ENCODE assay signal across 1 cellular context in genomic region chr17:64384253-64385186, GRCh38.
TF ChIP-seq lines count a peak whose summit lies in the region.

No MANE protein-coding gene starts in this region.

TF ChIP-seq in HepG2, 621 proteins besides CTCF, POLR2A, EP300 and RAD21 (continued from another document and continues in another):
- TF ChIP-seq TFAP4 (IDR thresholded peaks at IDR 0.05; ENCODE audit: borderline replicate concordance, low read depth): no peak
- TF ChIP-seq POGK (CRISPR knock-in tag; conservative IDR thresholded peaks at IDR 0.05): no peak
- no peak for TF ChIP-seq CAMTA2 (CRISPR knock-in tag; IDR thresholded peaks at IDR 0.05; ENCODE audit: borderline replicate concordance)
- TF ChIP-seq SOX13 (IDR thresholded peaks at IDR 0.05): no peak
- TF ChIP-seq SOX13 (CRISPR knock-in tag; conservative IDR thresholded peaks at IDR 0.05 in 1 of 2, IDR thresholded peaks at IDR 0.05 in 1 of 2): peak in 1 of 2 experiments; percentile 50; a peak in 2 of 4 replicates
- TF ChIP-seq HDAC6 (IDR thresholded peaks at IDR 0.05; ENCODE audit: low read depth, low read length): no peak
- peak; percentile 84 for TF ChIP-seq GTF3A (CRISPR knock-in tag; conservative IDR thresholded peaks at IDR 0.05)
- TF ChIP-seq ZSCAN31 (CRISPR knock-in tag; IDR thresholded peaks at IDR 0.05; ENCODE audit: low read depth): no peak
- no peak for TF ChIP-seq ZNF773 (CRISPR knock-in tag; IDR thresholded peaks at IDR 0.05; ENCODE audit: borderline replicate concordance)
- peak; percentile 77 for TF ChIP-seq CHD4 (IDR thresholded peaks at IDR 0.05; ENCODE audit: borderline replicate concordance, low read length)
- TF ChIP-seq, protein P1, sequence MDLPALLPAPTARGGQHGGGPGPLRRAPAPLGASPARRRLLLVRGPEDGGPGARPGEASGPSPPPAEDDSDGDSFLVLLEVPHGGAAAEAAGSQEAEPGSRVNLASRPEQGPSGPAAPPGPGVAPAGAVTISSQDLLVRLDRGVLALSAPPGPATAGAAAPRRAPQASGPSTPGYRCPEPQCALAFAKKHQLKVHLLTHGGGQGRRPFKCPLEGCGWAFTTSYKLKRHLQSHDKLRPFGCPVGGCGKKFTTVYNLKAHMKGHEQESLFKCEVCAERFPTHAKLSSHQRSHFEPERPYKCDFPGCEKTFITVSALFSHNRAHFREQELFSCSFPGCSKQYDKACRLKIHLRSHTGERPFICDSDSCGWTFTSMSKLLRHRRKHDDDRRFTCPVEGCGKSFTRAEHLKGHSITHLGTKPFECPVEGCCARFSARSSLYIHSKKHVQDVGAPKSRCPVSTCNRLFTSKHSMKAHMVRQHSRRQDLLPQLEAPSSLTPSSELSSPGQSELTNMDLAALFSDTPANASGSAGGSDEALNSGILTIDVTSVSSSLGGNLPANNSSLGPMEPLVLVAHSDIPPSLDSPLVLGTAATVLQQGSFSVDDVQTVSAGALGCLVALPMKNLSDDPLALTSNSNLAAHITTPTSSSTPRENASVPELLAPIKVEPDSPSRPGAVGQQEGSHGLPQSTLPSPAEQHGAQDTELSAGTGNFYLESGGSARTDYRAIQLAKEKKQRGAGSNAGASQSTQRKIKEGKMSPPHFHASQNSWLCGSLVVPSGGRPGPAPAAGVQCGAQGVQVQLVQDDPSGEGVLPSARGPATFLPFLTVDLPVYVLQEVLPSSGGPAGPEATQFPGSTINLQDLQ (CRISPR knock-in tag; IDR thresholded peaks at IDR 0.05): no peak
- no peak for TF ChIP-seq ZFP36 (IDR thresholded peaks at IDR 0.05; ENCODE audit: borderline replicate concordance, low read depth, low read length, partially characterized antibody)
- no peak for TF ChIP-seq ZNF431 (CRISPR knock-in tag; IDR thresholded peaks at IDR 0.05; ENCODE audit: borderline replicate concordance, low read depth)
- peak; percentile 74; the same call in 1 of the 2 replicates for TF ChIP-seq SSRP1 (CRISPR knock-in tag; IDR thresholded peaks at IDR 0.05)
- TF ChIP-seq ZNF737 (CRISPR knock-in tag; IDR thresholded peaks at IDR 0.05; ENCODE audit: borderline replicate concordance): no peak
- TF ChIP-seq GABPB1 (CRISPR knock-in tag; IDR thresholded peaks at IDR 0.05): no peak
- TF ChIP-seq CREB1 (IDR thresholded peaks at IDR 0.05): no peak
- TF ChIP-seq CREB1 (CRISPR knock-in tag; IDR thresholded peaks at IDR 0.05): peak; percentile 14; the same call in 1 of the 2 replicates
- no peak for TF ChIP-seq KAT7 (CRISPR knock-in tag; IDR thresholded peaks at IDR 0.05; ENCODE audit: borderline replicate concordance)
- no peak for TF ChIP-seq ZNF234 (CRISPR knock-in tag; conservative IDR thresholded peaks at IDR 0.05)
- TF ChIP-seq, protein P2, sequence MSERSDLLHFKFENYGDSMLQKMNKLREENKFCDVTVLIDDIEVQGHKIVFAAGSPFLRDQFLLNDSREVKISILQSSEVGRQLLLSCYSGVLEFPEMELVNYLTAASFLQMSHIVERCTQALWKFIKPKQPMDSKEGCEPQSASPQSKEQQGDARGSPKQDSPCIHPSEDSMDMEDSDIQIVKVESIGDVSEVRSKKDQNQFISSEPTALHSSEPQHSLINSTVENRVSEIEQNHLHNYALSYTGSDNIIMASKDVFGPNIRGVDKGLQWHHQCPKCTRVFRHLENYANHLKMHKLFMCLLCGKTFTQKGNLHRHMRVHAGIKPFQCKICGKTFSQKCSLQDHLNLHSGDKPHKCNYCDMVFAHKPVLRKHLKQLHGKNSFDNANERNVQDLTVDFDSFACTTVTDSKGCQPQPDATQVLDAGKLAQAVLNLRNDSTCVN (CRISPR knock-in tag; IDR thresholded peaks at IDR 0.05; ENCODE audit: borderline replicate concordance): no peak
- TF ChIP-seq PHF20 (CRISPR knock-in tag; IDR thresholded peaks at IDR 0.05): no peak
- TF ChIP-seq ZNF616 (CRISPR knock-in tag; IDR thresholded peaks at IDR 0.05; ENCODE audit: low read depth): no peak
- TF ChIP-seq ZNF354B (CRISPR knock-in tag; IDR thresholded peaks at IDR 0.05): no peak
- TF ChIP-seq ZNF781 (CRISPR knock-in tag; IDR thresholded peaks at IDR 0.05; ENCODE audit: borderline replicate concordance, not compliant biosample characterization): peak; percentile 76
- TF ChIP-seq, protein P3, sequence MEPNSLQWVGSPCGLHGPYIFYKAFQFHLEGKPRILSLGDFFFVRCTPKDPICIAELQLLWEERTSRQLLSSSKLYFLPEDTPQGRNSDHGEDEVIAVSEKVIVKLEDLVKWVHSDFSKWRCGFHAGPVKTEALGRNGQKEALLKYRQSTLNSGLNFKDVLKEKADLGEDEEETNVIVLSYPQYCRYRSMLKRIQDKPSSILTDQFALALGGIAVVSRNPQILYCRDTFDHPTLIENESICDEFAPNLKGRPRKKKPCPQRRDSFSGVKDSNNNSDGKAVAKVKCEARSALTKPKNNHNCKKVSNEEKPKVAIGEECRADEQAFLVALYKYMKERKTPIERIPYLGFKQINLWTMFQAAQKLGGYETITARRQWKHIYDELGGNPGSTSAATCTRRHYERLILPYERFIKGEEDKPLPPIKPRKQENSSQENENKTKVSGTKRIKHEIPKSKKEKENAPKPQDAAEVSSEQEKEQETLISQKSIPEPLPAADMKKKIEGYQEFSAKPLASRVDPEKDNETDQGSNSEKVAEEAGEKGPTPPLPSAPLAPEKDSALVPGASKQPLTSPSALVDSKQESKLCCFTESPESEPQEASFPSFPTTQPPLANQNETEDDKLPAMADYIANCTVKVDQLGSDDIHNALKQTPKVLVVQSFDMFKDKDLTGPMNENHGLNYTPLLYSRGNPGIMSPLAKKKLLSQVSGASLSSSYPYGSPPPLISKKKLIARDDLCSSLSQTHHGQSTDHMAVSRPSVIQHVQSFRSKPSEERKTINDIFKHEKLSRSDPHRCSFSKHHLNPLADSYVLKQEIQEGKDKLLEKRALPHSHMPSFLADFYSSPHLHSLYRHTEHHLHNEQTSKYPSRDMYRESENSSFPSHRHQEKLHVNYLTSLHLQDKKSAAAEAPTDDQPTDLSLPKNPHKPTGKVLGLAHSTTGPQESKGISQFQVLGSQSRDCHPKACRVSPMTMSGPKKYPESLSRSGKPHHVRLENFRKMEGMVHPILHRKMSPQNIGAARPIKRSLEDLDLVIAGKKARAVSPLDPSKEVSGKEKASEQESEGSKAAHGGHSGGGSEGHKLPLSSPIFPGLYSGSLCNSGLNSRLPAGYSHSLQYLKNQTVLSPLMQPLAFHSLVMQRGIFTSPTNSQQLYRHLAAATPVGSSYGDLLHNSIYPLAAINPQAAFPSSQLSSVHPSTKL (CRISPR knock-in tag; IDR thresholded peaks at IDR 0.05): no peak
- TF ChIP-seq CENPX (CRISPR knock-in tag; IDR thresholded peaks at IDR 0.05): no peak
- no peak; the same call in 1 of the 2 replicates for TF ChIP-seq MYPOP (CRISPR knock-in tag; IDR thresholded peaks at IDR 0.05)
- TF ChIP-seq ZFYVE20 (CRISPR knock-in tag; IDR thresholded peaks at IDR 0.05; ENCODE audit: borderline replicate concordance, low read depth): no peak
- TF ChIP-seq ZNF574 (CRISPR knock-in tag; IDR thresholded peaks at IDR 0.05): no peak
- TF ChIP-seq ZNF543 (CRISPR knock-in tag; IDR thresholded peaks at IDR 0.05): no peak; the same call in 1 of the 2 replicates
- no peak for TF ChIP-seq ZSCAN29 (CRISPR knock-in tag; conservative IDR thresholded peaks at IDR 0.05)
- TF ChIP-seq TBX3 (IDR thresholded peaks at IDR 0.05; ENCODE audit: borderline replicate concordance): peak; percentile 39; the same call in 1 of the 2 replicates
- no peak for TF ChIP-seq ZNF232 (CRISPR knock-in tag; IDR thresholded peaks at IDR 0.05; ENCODE audit: borderline replicate concordance)
- TF ChIP-seq ZSCAN25 (CRISPR knock-in tag; IDR thresholded peaks at IDR 0.05): no peak
- TF ChIP-seq CBX5 (CRISPR knock-in tag; IDR thresholded peaks at IDR 0.05; ENCODE audit: borderline replicate concordance): no peak; the same call in 1 of the 2 replicates
- TF ChIP-seq ZBTB21 (CRISPR knock-in tag; IDR thresholded peaks at IDR 0.05): no peak
- no peak for TF ChIP-seq ASH2L (IDR thresholded peaks at IDR 0.05; ENCODE audit: insufficient read length, low read depth, low read length)
- TF ChIP-seq, protein P4, sequence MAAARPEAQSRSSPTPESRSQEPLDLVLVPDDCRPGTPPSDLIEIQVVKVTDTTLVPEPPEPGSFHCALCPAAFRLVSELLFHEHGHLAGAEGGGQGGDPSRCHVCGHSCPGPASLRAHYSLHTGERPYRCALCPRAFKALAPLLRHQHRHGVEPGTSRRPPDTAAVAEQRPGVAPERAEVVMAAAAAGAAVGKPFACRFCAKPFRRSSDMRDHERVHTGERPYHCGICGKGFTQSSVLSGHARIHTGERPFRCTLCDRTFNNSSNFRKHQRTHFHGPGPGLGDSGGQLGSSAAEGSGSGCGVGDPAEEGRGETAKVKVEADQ (CRISPR knock-in tag; IDR thresholded peaks at IDR 0.05; ENCODE audit: borderline replicate concordance): no peak
- TF ChIP-seq ETV5 (CRISPR knock-in tag; IDR thresholded peaks at IDR 0.05; ENCODE audit: borderline replicate concordance): no peak
- TF ChIP-seq HMGA1 (CRISPR knock-in tag; conservative IDR thresholded peaks at IDR 0.05): no peak
- no peak for TF ChIP-seq DNMT3B (CRISPR knock-in tag; conservative IDR thresholded peaks at IDR 0.05)
- TF ChIP-seq MIER3 (CRISPR knock-in tag; IDR thresholded peaks at IDR 0.05; ENCODE audit: borderline replicate concordance): no peak
- no peak for TF ChIP-seq HNF4A (CRISPR knock-in tag; IDR thresholded peaks at IDR 0.05)
- TF ChIP-seq PREB (CRISPR knock-in tag; IDR thresholded peaks at IDR 0.05): no peak
- no peak; the same call in 1 of the 2 replicates for TF ChIP-seq AHR (CRISPR knock-in tag; IDR thresholded peaks at IDR 0.05)
- TF ChIP-seq, protein P5, sequence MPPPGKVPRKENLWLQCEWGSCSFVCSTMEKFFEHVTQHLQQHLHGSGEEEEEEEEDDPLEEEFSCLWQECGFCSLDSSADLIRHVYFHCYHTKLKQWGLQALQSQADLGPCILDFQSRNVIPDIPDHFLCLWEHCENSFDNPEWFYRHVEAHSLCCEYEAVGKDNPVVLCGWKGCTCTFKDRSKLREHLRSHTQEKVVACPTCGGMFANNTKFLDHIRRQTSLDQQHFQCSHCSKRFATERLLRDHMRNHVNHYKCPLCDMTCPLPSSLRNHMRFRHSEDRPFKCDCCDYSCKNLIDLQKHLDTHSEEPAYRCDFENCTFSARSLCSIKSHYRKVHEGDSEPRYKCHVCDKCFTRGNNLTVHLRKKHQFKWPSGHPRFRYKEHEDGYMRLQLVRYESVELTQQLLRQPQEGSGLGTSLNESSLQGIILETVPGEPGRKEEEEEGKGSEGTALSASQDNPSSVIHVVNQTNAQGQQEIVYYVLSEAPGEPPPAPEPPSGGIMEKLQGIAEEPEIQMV (CRISPR knock-in tag; IDR thresholded peaks at IDR 0.05; ENCODE audit: low read depth): no peak
- no peak for TF ChIP-seq PHF8 (CRISPR knock-in tag; IDR thresholded peaks at IDR 0.05)
- no peak for TF ChIP-seq RFX5 (IDR thresholded peaks at IDR 0.05; ENCODE audit: low read depth, low read length)
